ENCODE assay signal across 18 cellular contexts in the genomic region with DNA sequence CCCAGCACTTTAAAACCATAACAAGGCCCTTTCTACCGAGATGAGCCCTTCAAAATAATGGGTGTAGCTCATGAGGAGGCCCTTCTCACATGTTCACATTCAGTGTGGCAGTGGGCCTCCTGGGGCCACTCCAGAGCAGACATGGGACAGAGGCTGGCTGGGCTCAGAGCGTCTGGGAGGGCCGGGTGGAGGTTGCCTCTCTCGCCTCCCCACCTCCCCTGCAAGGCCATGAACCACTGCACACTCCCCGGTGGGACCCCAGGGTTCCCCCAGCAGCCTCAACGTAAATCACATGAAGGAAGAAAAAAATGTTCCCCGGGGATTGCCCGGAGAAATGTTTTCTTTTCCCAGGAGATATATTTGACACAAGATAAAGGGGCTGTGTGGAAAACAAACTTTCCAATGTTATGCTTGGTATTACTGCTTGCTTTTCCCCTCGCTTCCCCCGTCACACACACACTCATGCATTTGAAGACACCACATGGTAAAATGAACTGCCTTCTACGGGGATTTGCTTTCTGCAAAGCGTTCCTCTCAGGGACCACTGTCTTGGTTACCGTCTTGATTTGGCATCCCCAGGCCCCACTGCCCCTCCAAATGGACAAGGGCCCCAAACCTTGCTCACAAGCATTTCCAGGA.
DNase-seq lines count a peak whose midpoint lies in the region; ATAC-seq and TF ChIP-seq lines count a peak whose summit lies in the region.
"Had no signal": no experiment of that assay in that cellular context is flagged by ENCODE, and none has a peak within 500 bp of the region (broad histone marks: within the 10 kb centered on the region; RNA-seq: fewer than 3 reads in every experiment).

No MANE protein-coding gene starts in this region.

- H3K9me3 Mint-ChIP-seq in mesothelial cell of epicardium, result peaks cover 12% of the 10 kb centered on the region
- H3K9me3 Mint-ChIP-seq in stimulated activated memory B cell treated with anti-CD40 and anti-IgM and Interleukin-4, amounts not matched to agents 10 μg/mL and 1 μg/mL and 100 μg/mL, for 72 hours, result peaks cover 6% of the 10 kb centered on the region
- no peaks in the 10 kb centered on the region for H3K9me3 Mint-ChIP-seq in endothelial cell (ENCODE audit: unreplicated experiment)
- H3K9me3 Mint-ChIP-seq in activated CD8-positive, alpha-beta T cell treated with anti-CD3 and anti-CD28 coated beads, Interleukin-2, amount 10 ng/mL, durations not matched to agents 7 days and 5 days (ENCODE audit: insufficient read depth), result no peaks in the 10 kb centered on the region
- H3K9me3 Mint-ChIP-seq: CD8-positive, alpha-beta T cell had no signal

- POLR2A ChIA-PET in activated CD8-positive, alpha-beta T cell treated with anti-CD3 and anti-CD28 coated beads, Interleukin-2, amount 10 ng/mL, durations not matched to agents 7 days and 5 days (lab: Charles Lee), result no interaction called here

- DNase-seq in mesothelial cell of epicardium (ENCODE audit: low spot score in 2 of 2, unreplicated experiment in 2 of 2) (no peak), NCI-H1105 (lab: John Stamatoyannopoulos, UW) (no peak), endothelial cell (ENCODE audit: low spot score) (no peak), tibial nerve (ENCODE audit: low spot score in 2 of 2) (no peak)
- no peak for DNase-seq in activated CD8-positive, alpha-beta T cell treated with anti-CD3 and anti-CD28 coated beads, Interleukin-2, amount 10 ng/mL, durations not matched to agents 7 days and 5 days
- DNase-seq: AML-193; Calu3; CD8-positive, alpha-beta T cell; DND-41; EL; GOT3; H7 had no signal

- H3K36me3 Mint-ChIP-seq in mesothelial cell of epicardium, result no peaks in the 10 kb centered on the region
- no peaks in the 10 kb centered on the region for H3K36me3 Mint-ChIP-seq in stimulated activated memory B cell treated with anti-CD40 and anti-IgM and Interleukin-4, amounts not matched to agents 10 μg/mL and 1 μg/mL and 100 μg/mL, for 72 hours
- no peaks in the 10 kb centered on the region for H3K36me3 Mint-ChIP-seq in endothelial cell (ENCODE audit: low read depth, unreplicated experiment)
- peaks cover 3% of the 10 kb centered on the region for H3K36me3 Mint-ChIP-seq in activated CD8-positive, alpha-beta T cell treated with anti-CD3 and anti-CD28 coated beads, Interleukin-2, amount 10 ng/mL, durations not matched to agents 7 days and 5 days (ENCODE audit: low read depth)
- H3K36me3 Mint-ChIP-seq: CD8-positive, alpha-beta T cell had no signal

- 58 to 66% methylated on average over 13 of the region's 13 CpGs for WGBS in tibial nerve, 2 donors

- no peaks in the 10 kb centered on the region for H4K20me1 ChIP-seq in BLaER1

- H3K27ac ChIP-seq in BLaER1 (no peak overlapping the region; the same call in 1 of the 2 replicates), tibial nerve (no peak overlapping the region)
- H3K27ac ChIP-seq: 22Rv1, A549 had no signal

- no peaks in the 10 kb centered on the region for H3K27me3 ChIP-seq in BLaER1
- H3K27me3 ChIP-seq in tibial nerve, result no peaks in the 10 kb centered on the region

- TF ChIP-seq CTCF in mesothelial cell of epicardium (IDR thresholded peaks at IDR 0.05; ENCODE audit: unreplicated experiment) (no peak), endothelial cell (IDR thresholded peaks at IDR 0.05; ENCODE audit: unreplicated experiment) (no peak), tibial nerve (IDR thresholded peaks at IDR 0.05) (no peak)

- H3K4me1 Mint-ChIP-seq in mesothelial cell of epicardium (peaks cover 42% of the 10 kb centered on the region), endothelial cell (ENCODE audit: unreplicated experiment) (peaks cover 8% of the 10 kb centered on the region)
- peaks cover 13% of the 10 kb centered on the region for H3K4me1 Mint-ChIP-seq in stimulated activated memory B cell treated with anti-CD40 and anti-IgM and Interleukin-4, amounts not matched to agents 10 μg/mL and 1 μg/mL and 100 μg/mL, for 72 hours
- H3K4me1 Mint-ChIP-seq in activated CD8-positive, alpha-beta T cell treated with anti-CD3 and anti-CD28 coated beads, Interleukin-2, amount 10 ng/mL, durations not matched to agents 7 days and 5 days (ENCODE audit: low read depth), result no peaks in the 10 kb centered on the region

- H3K27me3 Mint-ChIP-seq in mesothelial cell of epicardium (ENCODE audit: low read depth), result no peaks in the 10 kb centered on the region
- peaks cover 55% of the 10 kb centered on the region for H3K27me3 Mint-ChIP-seq in stimulated activated memory B cell treated with anti-CD40 and anti-IgM and Interleukin-4, amounts not matched to agents 10 μg/mL and 1 μg/mL and 100 μg/mL, for 72 hours
- H3K27me3 Mint-ChIP-seq in endothelial cell (ENCODE audit: unreplicated experiment), result no peaks in the 10 kb centered on the region
- peaks cover 5% of the 10 kb centered on the region for H3K27me3 Mint-ChIP-seq in activated CD8-positive, alpha-beta T cell treated with anti-CD3 and anti-CD28 coated beads, Interleukin-2, amount 10 ng/mL, durations not matched to agents 7 days and 5 days (ENCODE audit: low read depth)

- no peak overlapping the region for H3K4me3 ChIP-seq in BLaER1
- no peak overlapping the region for H3K4me3 ChIP-seq in tibial nerve
- H3K4me3 ChIP-seq: A549 had no signal

- no peak for TF ChIP-seq POLR2A in tibial nerve (IDR thresholded peaks at IDR 0.05)

- CTCF ChIA-PET in activated CD8-positive, alpha-beta T cell treated with anti-CD3 and anti-CD28 coated beads, Interleukin-2, amount 10 ng/mL, durations not matched to agents 7 days and 5 days (lab: Charles Lee), result no interaction called here

- H3K4me1 ChIP-seq in BLaER1 (peaks cover 44% of the 10 kb centered on the region), tibial nerve (no peaks in the 10 kb centered on the region)
- H3K4me1 ChIP-seq: A549 had no signal

- H3K9ac ChIP-seq in BLaER1, result no peak overlapping the region

- H3K9me3 ChIP-seq in BLaER1 (0 out of 2 replicates have a peak, but pooled peaks cover 7% of the 10 kb centered on the region), tibial nerve (no peaks in the 10 kb centered on the region)
- H3K9me3 ChIP-seq: A549 had no signal

- H3K4me2 ChIP-seq in BLaER1, result peak overlapping the region; percentile 77
- H3K4me2 ChIP-seq: A549 had no signal

- ATAC-seq in HG02610 (IDR thresholded peaks at IDR 0.05; ENCODE audit: unreplicated experiment), result peak; percentile 45
- ATAC-seq in stimulated activated memory B cell treated with anti-CD40 and anti-IgM and Interleukin-4, amounts not matched to agents 10 μg/mL and 1 μg/mL and 100 μg/mL, for 72 hours, result peak; percentile 68
- no peak for ATAC-seq in activated CD8-positive, alpha-beta T cell treated with anti-CD3 and anti-CD28 coated beads, Interleukin-2, amount 10 ng/mL, durations not matched to agents 7 days and 5 days
- ATAC-seq: A549; CD8-positive, alpha-beta T cell; HCT116 had no signal

- H3K36me3 ChIP-seq in BLaER1, result no peaks in the 10 kb centered on the region
- H3K36me3 ChIP-seq in tibial nerve, result no peaks in the 10 kb centered on the region

- TF ChIP-seq EP300 in tibial nerve (IDR thresholded peaks at IDR 0.05), result no peak

- H3K4me3 Mint-ChIP-seq in mesothelial cell of epicardium, result no peak overlapping the region
- no peak overlapping the region for H3K4me3 Mint-ChIP-seq in stimulated activated memory B cell treated with anti-CD40 and anti-IgM and Interleukin-4, amounts not matched to agents 10 μg/mL and 1 μg/mL and 100 μg/mL, for 72 hours
- H3K4me3 Mint-ChIP-seq in endothelial cell (ENCODE audit: unreplicated experiment), result no peak overlapping the region
- no peak overlapping the region for H3K4me3 Mint-ChIP-seq in activated CD8-positive, alpha-beta T cell treated with anti-CD3 and anti-CD28 coated beads, Interleukin-2, amount 10 ng/mL, durations not matched to agents 7 days and 5 days
- H3K4me3 Mint-ChIP-seq: CD8-positive, alpha-beta T cell had no signal

- peak overlapping the region; percentile 68 for H3K27ac Mint-ChIP-seq in mesothelial cell of epicardium
- peak overlapping the region; percentile 1 for H3K27ac Mint-ChIP-seq in stimulated activated memory B cell treated with anti-CD40 and anti-IgM and Interleukin-4, amounts not matched to agents 10 μg/mL and 1 μg/mL and 100 μg/mL, for 72 hours
- no peak overlapping the region for H3K27ac Mint-ChIP-seq in endothelial cell (ENCODE audit: unreplicated experiment)
- no peak overlapping the region for H3K27ac Mint-ChIP-seq in activated CD8-positive, alpha-beta T cell treated with anti-CD3 and anti-CD28 coated beads, Interleukin-2, amount 10 ng/mL, durations not matched to agents 7 days and 5 days
- H3K27ac Mint-ChIP-seq: CD8-positive, alpha-beta T cell had no signal

Comparison
In these comparisons a context has a peak if more than half of its experiments do, and no peak if none do; other contexts are left out.
1. H3K27ac Mint-ChIP-seq: peak in mesothelial cell of epicardium (single experiment) and stimulated activated memory B cell treated with anti-CD40 and anti-IgM and Interleukin-4, amounts not matched to agents 10 μg/mL and 1 μg/mL and 100 μg/mL, for 72 hours (single experiment); none in endothelial cell (single experiment) and activated CD8-positive, alpha-beta T cell treated with anti-CD3 and anti-CD28 coated beads, Interleukin-2, amount 10 ng/mL, durations not matched to agents 7 days and 5 days (single experiment).